In the genomic region with DNA sequence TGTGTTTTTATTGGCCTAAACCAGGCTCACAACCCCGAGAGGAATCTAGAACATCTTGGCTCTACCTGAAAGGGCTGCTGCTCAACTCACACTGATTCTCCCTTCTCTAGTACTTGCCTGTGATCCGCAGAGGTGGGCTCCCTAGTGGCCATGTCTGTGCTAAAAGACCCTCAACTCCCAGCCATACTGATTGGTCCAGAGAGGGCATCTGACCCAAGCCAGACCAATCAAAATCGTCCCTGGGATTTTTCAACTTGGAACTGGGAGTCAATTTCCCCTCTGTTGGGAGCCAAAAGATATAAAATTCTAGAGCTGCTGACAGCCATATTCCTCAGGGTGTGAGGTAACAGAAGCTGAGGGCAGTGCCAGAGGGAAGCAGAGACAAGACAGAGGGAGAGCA, we compare ENCODE assay signal across 21 cellular contexts. TPM values are rescaled to one million over a fixed set of nuclear protein-coding genes. Genes with fewer than 3 reads are reported as not detected.
DNase-seq lines count a peak whose midpoint lies in the region; ATAC-seq, FAIRE-seq and TF ChIP-seq lines count a peak whose summit lies in the region.
"Had no signal": no experiment of that assay in that cellular context is flagged by ENCODE, and none has a peak within 500 bp of the region (broad histone marks: within the 10 kb centered on the region; RNA-seq: fewer than 3 reads in every experiment).

No MANE protein-coding gene starts in this region.

- H4K20me1 ChIP-seq in HCT116 (ENCODE audit: insufficient read depth) (no peaks in the 10 kb centered on the region), K562 (replicated peaks; ENCODE audit: control insufficient read depth, insufficient read depth, low read length) (0 out of 2 replicates have a peak, but pooled peaks cover 5% of the 10 kb centered on the region)

- no peaks in the 10 kb centered on the region for H3K9me3 ChIP-seq in HCT116 (ENCODE audit: control insufficient read depth in 1 of 2, insufficient read depth in 1 of 2, low read depth in 1 of 2, low read length in 2 of 2)
- no peaks in the 10 kb centered on the region for H3K9me3 ChIP-seq in K562 (replicated peaks; ENCODE audit: control insufficient read depth, insufficient read depth, low read depth, low read length)
- H3K9me3 ChIP-seq: body of pancreas, lower lobe of right lung, psoas muscle, testis had no signal

- no TSS peak for BruUV-seq in HCT116 (replicated peaks; lab: Mats Ljungman, UMichigan)
- BruUV-seq in K562 (replicated peaks; lab: Mats Ljungman, UMichigan): no TSS peak

- intact Hi-C loops in HCT116 (cut with micrococcal nuclease) (no loop called here), K562 (cut with micrococcal nuclease) (no loop called here)

- ATAC-seq in HCT116 (0 out of 2 replicates have a peak, but pooled peaks have one; percentile 31), K562 (no peak)
- ATAC-seq in natural killer cell treated with Interleukin-12 subunit alpha and Interleukin-12 subunit beta and Interleukin-15 and Interleukin-18, amount 100 ng/mL, for 72 hours: no peak
- ATAC-seq: body of pancreas, psoas muscle had no signal

- no peak for TF ChIP-seq EP300 in K562 (IDR thresholded peaks at IDR 0.05; ENCODE audit: low read length)

- H3K4me2 ChIP-seq in HCT116 (ENCODE audit: low read length) (no peak overlapping the region), K562 (ENCODE audit: insufficient read depth, low read length) (no peak overlapping the region)
- H3K4me2 ChIP-seq: KMS-11 had no signal

- no peak for FAIRE-seq in K562 (lab: Jason Lieb, UNC)

- peaks cover 27% of the 10 kb centered on the region for H3K4me1 Mint-ChIP-seq in T-helper 1 cell treated with Interleukin-12 subunit alpha and Interleukin-12 subunit beta and Interleukin-4 antibody, amounts not matched to agents 30 μg/mL and 1 μg/mL, for 36 hours (ENCODE audit: low read depth)
- peaks cover 19 to 32% of the 10 kb centered on the region in 2 donors for H3K4me1 Mint-ChIP-seq in natural killer cell treated with Interleukin-12 subunit alpha and Interleukin-12 subunit beta and Interleukin-15 and Interleukin-18, amount 100 ng/mL, for 72 hours (ENCODE audit: low read depth in 2 of 2)

- no peak overlapping the region for H3K4me3 ChIP-seq in HCT116 (replicated peaks in 1 of 2; ENCODE audit: low read depth in 1 of 2, low read length in 2 of 2)
- no peak overlapping the region for H3K4me3 ChIP-seq in K562
- H3K4me3 ChIP-seq: body of pancreas, lower lobe of right lung, psoas muscle, testis had no signal

- H3K9me2 ChIP-seq in HCT116 (ENCODE audit: insufficient read depth): no peaks in the 10 kb centered on the region

- H3K27ac ChIP-seq in HCT116 (ENCODE audit: low read depth, low read length) (no peak overlapping the region), K562 (ENCODE audit: extremely low read depth, low read depth, low read length) (no peak overlapping the region)
- H3K27ac ChIP-seq: 22Rv1, body of pancreas, C4-2B, HL-60, KMS-11, lower lobe of right lung, psoas muscle, testis had no signal

- no peaks in the 10 kb centered on the region for H3K79me2 ChIP-seq in HCT116 (ENCODE audit: insufficient read depth, low read length)
- H3K79me2 ChIP-seq in K562 (ENCODE audit: control insufficient read depth, insufficient read depth, low read length): no peaks in the 10 kb centered on the region

- H3K27ac Mint-ChIP-seq in T-helper 1 cell treated with Interleukin-12 subunit alpha and Interleukin-12 subunit beta and Interleukin-4 antibody, amounts not matched to agents 30 μg/mL and 1 μg/mL, for 36 hours: peak overlapping the region; percentile 82
- H3K27ac Mint-ChIP-seq in natural killer cell treated with Interleukin-12 subunit alpha and Interleukin-12 subunit beta and Interleukin-15 and Interleukin-18, amount 100 ng/mL, for 72 hours: peak overlapping the region; percentile 61 to 84
- H3K27ac Mint-ChIP-seq: nephron had no signal

- 0% methylated on average over 3 of the region's 3 CpGs for WGBS in K562 (ENCODE audit: insufficient coverage, low coverage, missing lambda C conversion rate)

- RAD21 ChIA-PET in HCT116 (lab: Charles Lee; ENCODE audit: low non-redundant PET in 1 of 2, low total read pairs in 2 of 2, uncharacterized antibody in 2 of 2, unreplicated experiment in 2 of 2): no interaction called here

- no peak for TF ChIP-seq CTCF in HCT116 (IDR thresholded peaks at IDR 0.05 in 2 of 3, conservative IDR thresholded peaks at IDR 0.05 in 1 of 3; ENCODE audit: borderline replicate concordance in 1 of 3, insufficient read depth in 1 of 3, low read depth in 2 of 3, low read length in 2 of 3)
- TF ChIP-seq CTCF in K562 (IDR thresholded peaks at IDR 0.05 in 2 of 3, conservative IDR thresholded peaks at IDR 0.05 in 1 of 3; ENCODE audit: insufficient read depth in 2 of 3, low read depth in 1 of 3, low read length in 3 of 3): no peak

- TF ChIP-seq RAD21 in HCT116 (IDR thresholded peaks at IDR 0.05; ENCODE audit: low read depth) (no peak), K562 (CRISPR knock-in tag; conservative IDR thresholded peaks at IDR 0.05 in 1 of 2, IDR thresholded peaks at IDR 0.05 in 1 of 2) (no peak)

- H3K27me3 ChIP-seq in HCT116 (ENCODE audit: insufficient read depth, low read length): no peaks in the 10 kb centered on the region
- peaks cover 0 to 47% of the 10 kb centered on the region in 2 experiments; a peak in 2 of 5 replicates for H3K27me3 ChIP-seq in K562 (ENCODE audit: control insufficient read depth in 2 of 2, insufficient read depth in 2 of 2, low read length in 2 of 2)
- H3K27me3 ChIP-seq: body of pancreas, testis had no signal

- H3K9ac ChIP-seq in HCT116 (ENCODE audit: low read length): no peak overlapping the region
- H3K9ac ChIP-seq in K562 (ENCODE audit: insufficient read depth in 1 of 2, low read depth in 2 of 2, low read length in 2 of 2): no peak overlapping the region
- H3K9ac ChIP-seq: KMS-11 had no signal

- in situ Hi-C loops in K562 (cut with MboI): no loop called here

- DNase-seq in T-helper 1 cell (no peak), HCT116 (ENCODE audit: low read depth, low spot score) (no peak), K562 (ENCODE audit: extremely low read depth in 1 of 4, low spot score in 3 of 4) (peak in 1 of 4 experiments; percentile 17), HuH-7.5 (ENCODE audit: low spot score) (no peak), NCI-H226 (no peak)
- DNase-seq in natural killer cell treated with Interleukin-12 subunit alpha and Interleukin-12 subunit beta and Interleukin-15 and Interleukin-18, amount 100 ng/mL, for 72 hours (ENCODE audit: low spot score): no peak
- DNase-seq in stimulated activated CD4-positive, alpha-beta T cell treated with anti-CD3 and anti-CD28 coated beads, Interleukin-4, amount 100 ng/mL, for 24 hours: no peak
- DNase-seq: body of pancreas, cortex of kidney, lower lobe of right lung, NCI-H2171, NCI-H748 treated with DMSO at 0.1 percent for 48 hours had no signal

- H3K9me1 ChIP-seq in K562 (ENCODE audit: control insufficient read depth, insufficient read depth, low read length): no peaks in the 10 kb centered on the region

- H3K9me3 Mint-ChIP-seq in T-helper 1 cell treated with Interleukin-12 subunit alpha and Interleukin-12 subunit beta and Interleukin-4 antibody, amounts not matched to agents 30 μg/mL and 1 μg/mL, for 36 hours: no peaks in the 10 kb centered on the region
- no peaks in the 10 kb centered on the region for H3K9me3 Mint-ChIP-seq in natural killer cell treated with Interleukin-12 subunit alpha and Interleukin-12 subunit beta and Interleukin-15 and Interleukin-18, amount 100 ng/mL, for 72 hours
- H3K9me3 Mint-ChIP-seq: activated naive CD4-positive, alpha-beta T cell treated with anti-CD3 and anti-CD28 coated beads, Interleukin-2, amount 50 U/mL, for 72 hours; nephron had no signal

- H3K36me3 Mint-ChIP-seq in T-helper 1 cell treated with Interleukin-12 subunit alpha and Interleukin-12 subunit beta and Interleukin-4 antibody, amounts not matched to agents 30 μg/mL and 1 μg/mL, for 36 hours (ENCODE audit: low read depth): no peaks in the 10 kb centered on the region
- no peaks in the 10 kb centered on the region for H3K36me3 Mint-ChIP-seq in natural killer cell treated with Interleukin-12 subunit alpha and Interleukin-12 subunit beta and Interleukin-15 and Interleukin-18, amount 100 ng/mL, for 72 hours
- H3K36me3 Mint-ChIP-seq: activated naive CD4-positive, alpha-beta T cell treated with anti-CD3 and anti-CD28 coated beads, Interleukin-2, amount 50 U/mL, for 72 hours had no signal

- H3K36me3 ChIP-seq in HCT116 (ENCODE audit: control insufficient read depth in 1 of 2, insufficient read depth in 2 of 2, low read length in 2 of 2): no peaks in the 10 kb centered on the region
- no peaks in the 10 kb centered on the region for H3K36me3 ChIP-seq in K562 (ENCODE audit: control insufficient read depth, insufficient read depth, low read length)

- peak overlapping the region; percentile 59 for H3K4me3 Mint-ChIP-seq in T-helper 1 cell treated with Interleukin-12 subunit alpha and Interleukin-12 subunit beta and Interleukin-4 antibody, amounts not matched to agents 30 μg/mL and 1 μg/mL, for 36 hours
- H3K4me3 Mint-ChIP-seq in natural killer cell treated with Interleukin-12 subunit alpha and Interleukin-12 subunit beta and Interleukin-15 and Interleukin-18, amount 100 ng/mL, for 72 hours: peak overlapping the region; percentile 53
- H3K4me3 Mint-ChIP-seq: nephron had no signal

- POLR2A ChIA-PET in HCT116 (lab: Charles Lee): no interaction called here
- POLR2A ChIA-PET in K562 (lab: Yijun Ruan, JAX): interaction anchor here (0.5 to 0.6 kb wide), 2 partner anchors 10 to 277 kb away, joined by 3 read pairs; no protein-coding TSS in a partner anchor

- H2AFZ ChIP-seq in HCT116 (ENCODE audit: low read depth, low read length, poor library complexity, severe bottlenecking) (no peak overlapping the region), K562 (ENCODE audit: low read depth, low read length) (no peak overlapping the region)

- peaks cover 8% of the 10 kb centered on the region for H3K27me3 Mint-ChIP-seq in T-helper 1 cell treated with Interleukin-12 subunit alpha and Interleukin-12 subunit beta and Interleukin-4 antibody, amounts not matched to agents 30 μg/mL and 1 μg/mL, for 36 hours (ENCODE audit: low read depth)
- H3K27me3 Mint-ChIP-seq in natural killer cell treated with Interleukin-12 subunit alpha and Interleukin-12 subunit beta and Interleukin-15 and Interleukin-18, amount 100 ng/mL, for 72 hours: no peaks in the 10 kb centered on the region

- H3K4me1 ChIP-seq in HCT116 (ENCODE audit: control insufficient read depth in 1 of 2, insufficient read depth in 2 of 2, low read length in 2 of 2): no peaks in the 10 kb centered on the region
- no peaks in the 10 kb centered on the region for H3K4me1 ChIP-seq in K562 (replicated peaks in 1 of 2; ENCODE audit: control insufficient read depth in 2 of 2, insufficient read depth in 2 of 2, low read length in 2 of 2)
- H3K4me1 ChIP-seq: body of pancreas, psoas muscle, testis had no signal

- CTCF ChIA-PET in HCT116 (lab: Charles Lee): no interaction called here
- CTCF ChIA-PET in K562 (lab: Yijun Ruan, JAX; ENCODE audit: low intra/inter-chr PET ratio): no interaction called here

- TF ChIP-seq POLR2A in HCT116 (IDR thresholded peaks at IDR 0.05; ENCODE audit: borderline replicate concordance, extremely low read depth, insufficient read depth, insufficient read length) (no peak), K562 (conservative IDR thresholded peaks at IDR 0.05) (no peak)

RNA-seq across cellular contexts. Expression of a gene that starts 55.3 kb away (rescaled TPM):
- total RNA-seq in HCT116 (2021; ENCODE audit: unreplicated experiment) (8.7 TPM), K562 (2014; rRNA removed) (1.9 and 2.0 TPM in 2 replicates), K562 (2014; rRNA removed; fragmentation: Illumina TruSeq; extraction: Trizol) (2.2 and 2.4 TPM in 2 replicates), K562 (2015; rRNA removed; fragmentation: Illumina TruSeq; extraction: Trizol) (2.5 and 2.6 TPM in 2 replicates), K562 (2021) (8.5 and 9.3 TPM in 2 replicates)
- polyA plus RNA-seq in HCT116 (2012): 3.8 and 4.2 TPM in 2 replicates
- 4.2 and 10.4 TPM in 2 replicates for total RNA-seq in K562 (2011; cell fraction: chromatin; rRNA removed; ENCODE audit: low replicate concordance)
- total RNA-seq in K562 (2011; cell fraction: nucleolus; rRNA removed): 3.7 and 4.5 TPM in 2 replicates
- total RNA-seq in K562 (2011; cell fraction: nucleoplasm; rRNA removed): 4.0 and 5.2 TPM in 2 replicates
- polyA plus RNA-seq in K562 (2011; rRNA removed) (2.5 and 3.5 TPM in 2 replicates), K562 (2014; fragmentation: Illumina TruSeq; extraction: Trizol) (4.0 and 5.1 TPM in 2 replicates), K562 (2014; fragmentation: Nextera tagmentation; extraction: Ambion mirVana) (under 1 TPM; 0.41 to 0.59 TPM), K562 (2014; rRNA removed) (3.0 and 3.4 TPM in 2 replicates)
- polyA plus RNA-seq in K562 (2011; cell fraction: cytosol; rRNA removed): 2.6 and 4.5 TPM in 2 replicates
- 4.5 and 9.1 TPM in 2 replicates for polyA plus RNA-seq in K562 (2011; cell fraction: nucleus; rRNA removed)
- 3.1 and 4.1 TPM in 2 replicates for polyA plus RNA-seq in K562 (2012)
- polyA minus RNA-seq in K562 (2011; rRNA and poly(A)+ RNA removed): 2.8 and 4.2 TPM in 2 replicates
- polyA minus RNA-seq in K562 (2011; cell fraction: cytosol; rRNA and poly(A)+ RNA removed): 5.8 and 7.3 TPM in 2 replicates
- polyA minus RNA-seq in K562 (2011; cell fraction: nucleus; rRNA and poly(A)+ RNA removed): 2.2 and 2.8 TPM in 2 replicates
- 1 to 10 TPM; 3.4 to 7.6 TPM for total RNA-seq in natural killer cell treated with Interleukin-12 subunit alpha and Interleukin-12 subunit beta and Interleukin-15 and Interleukin-18, amount 100 ng/mL, for 72 hours
